Comparison of ENCODE assay signal across 9 cellular contexts in genomic region chr6:53894086-53894485, GRCh38.
DNase-seq lines count a peak whose midpoint lies in the region; ATAC-seq and TF ChIP-seq lines count a peak whose summit lies in the region.
"Had no signal": no experiment of that assay in that cellular context is flagged by ENCODE, and none has a peak within 500 bp of the region (broad histone marks: within the 10 kb centered on the region; RNA-seq: fewer than 3 reads in every experiment).

No MANE protein-coding gene starts in this region.

- ATAC-seq in activated T-helper 17 cell treated with anti-CD3 and anti-CD28 coated beads, Interleukin-2, amount 50 U/mL, for 72 hours (replicated peaks) = peak; percentile 93
- ATAC-seq: Panc1 had no signal

- no peaks in the 10 kb centered on the region for H3K9me3 Mint-ChIP-seq in activated T-helper 17 cell treated with anti-CD3 and anti-CD28 coated beads, Interleukin-2, amount 50 U/mL, for 72 hours
- H3K9me3 Mint-ChIP-seq in osteocyte (ENCODE audit: unreplicated experiment) = no peaks in the 10 kb centered on the region

- DNase-seq in NCI-H1417 (lab: John Stamatoyannopoulos, UW) (peak; percentile 4 to 86 (median 42)), NCI-H1417 treated with DMSO at 0.1 percent for 48 hours (lab: John Stamatoyannopoulos, UW) (no peak), H4 (ENCODE audit: low spot score) (peak; percentile 40), NAMALWA (ENCODE audit: low spot score) (peak; percentile 56), osteocyte (ENCODE audit: extremely low spot score, unreplicated experiment) (no peak), kidney glomerular epithelial cell (lab: John Stamatoyannopoulos, UW) (no peak)
- peak; percentile 2 to 4 for DNase-seq in stimulated activated CD4-positive, alpha-beta T cell treated with anti-CD3 and anti-CD28 coated beads, Interleukin-1b, Interleukin-23, amount 100 ng/mL, for 4 hours (ENCODE audit: low read depth in 2 of 2)

- H3K4me1 Mint-ChIP-seq in activated T-helper 17 cell treated with anti-CD3 and anti-CD28 coated beads, Interleukin-2, amount 50 U/mL, for 72 hours = peaks cover 7% of the 10 kb centered on the region
- peaks cover 27% of the 10 kb centered on the region for H3K4me1 Mint-ChIP-seq in osteocyte (ENCODE audit: unreplicated experiment)

- peaks cover 12% of the 10 kb centered on the region for H3K36me3 Mint-ChIP-seq in activated T-helper 17 cell treated with anti-CD3 and anti-CD28 coated beads, Interleukin-2, amount 50 U/mL, for 72 hours (ENCODE audit: low read depth)
- H3K36me3 Mint-ChIP-seq in osteocyte (ENCODE audit: unreplicated experiment) = peaks cover 7% of the 10 kb centered on the region

- no peaks in the 10 kb centered on the region for H3K27me3 Mint-ChIP-seq in activated T-helper 17 cell treated with anti-CD3 and anti-CD28 coated beads, Interleukin-2, amount 50 U/mL, for 72 hours
- no peaks in the 10 kb centered on the region for H3K27me3 Mint-ChIP-seq in osteocyte (ENCODE audit: unreplicated experiment)

- no peak overlapping the region for H3K27ac Mint-ChIP-seq in activated T-helper 17 cell treated with anti-CD3 and anti-CD28 coated beads, Interleukin-2, amount 50 U/mL, for 72 hours
- no peak overlapping the region for H3K27ac Mint-ChIP-seq in osteocyte (ENCODE audit: unreplicated experiment)

- H3K4me3 Mint-ChIP-seq in activated T-helper 17 cell treated with anti-CD3 and anti-CD28 coated beads, Interleukin-2, amount 50 U/mL, for 72 hours = no peak overlapping the region
- no peak overlapping the region for H3K4me3 Mint-ChIP-seq in osteocyte (ENCODE audit: unreplicated experiment)

- no peak for TF ChIP-seq CTCF in osteocyte (IDR thresholded peaks at IDR 0.05)

Comparison
In these comparisons a context has a peak if more than half of its experiments do, and no peak if none do; other contexts are left out.
1. DNase-seq: peak in NCI-H1417 (3 of 3), H4 (single experiment), NAMALWA (single experiment) and stimulated activated CD4-positive, alpha-beta T cell treated with anti-CD3 and anti-CD28 coated beads, Interleukin-1b, Interleukin-23, amount 100 ng/mL, for 4 hours (2 of 2); none in NCI-H1417 treated with DMSO at 0.1 percent for 48 hours (single experiment), osteocyte (single experiment) and kidney glomerular epithelial cell (single experiment).